Comparison of ENCODE assay signal across 1 cellular context in genomic region chr2:173204316-173204715, GRCh38.
TF ChIP-seq lines count a peak whose summit lies in the region.

No MANE protein-coding gene starts in this region.

TF ChIP-seq in IMR-90, 13 proteins besides CTCF, POLR2A, EP300 and RAD21 (continued from another document):
- TF ChIP-seq USF2 (IDR thresholded peaks at IDR 0.05; ENCODE audit: low read depth, low read length) (no peak), BHLHE40 (IDR thresholded peaks at IDR 0.05; ENCODE audit: low read depth, low read length) (no peak), ELK1 (IDR thresholded peaks at IDR 0.05; ENCODE audit: borderline replicate concordance, low read depth, low read length) (no peak), MAZ (IDR thresholded peaks at IDR 0.05; ENCODE audit: borderline replicate concordance, low read depth, low read length) (no peak), FOS (IDR thresholded peaks at IDR 0.05; ENCODE audit: low read depth, low read length) (no peak), RFX5 (IDR thresholded peaks at IDR 0.05; ENCODE audit: low read depth, low read length) (no peak), CHD1 (IDR thresholded peaks at IDR 0.05; ENCODE audit: low read depth, low read length) (no peak), SMC3 (IDR thresholded peaks at IDR 0.05; ENCODE audit: low read depth, low read length) (no peak), RCOR1 (IDR thresholded peaks at IDR 0.05; ENCODE audit: insufficient replicate concordance, low read length) (no peak)
